8 cellular contexts compared by ENCODE assay signal in genomic region chr12:49322367-49322707, GRCh38. TPM values are rescaled to one million over a fixed set of nuclear protein-coding genes. Genes with fewer than 3 reads are reported as not detected.
A peak's percentile ranks its signal among the peaks of the same experiment; 100 is the strongest.
DNase-seq lines count a peak whose midpoint lies in the region; ATAC-seq and TF ChIP-seq lines count a peak whose summit lies in the region.

No MANE protein-coding gene starts in this region.

- TF ChIP-seq CTCF in HFFc6 (IDR thresholded peaks at IDR 0.05): no peak
- TF ChIP-seq CTCF in activated CD8-positive, alpha-beta T cell treated with anti-CD3 and anti-CD28 coated beads for 36 hours (IDR thresholded peaks at IDR 0.05): no peak

- DNase-seq in HFFc6 (no peak), activated gamma-delta T cell (lab: John Stamatoyannopoulos, UW) (no peak)
- DNase-seq in activated CD8-positive, alpha-beta T cell treated with anti-CD3 and anti-CD28 coated beads for 36 hours: no peak
- no peak for DNase-seq in stimulated activated naive B cell treated with anti-CD40 and anti-IgM and Interleukin-4, amounts not matched to agents 10 μg/mL and 1 μg/mL and 100 μg/mL, for 72 hours

- intact Hi-C loops in activated CD8-positive, alpha-beta T cell treated with anti-CD3 and anti-CD28 coated beads for 36 hours (cut with micrococcal nuclease): no loop called here

- peak overlapping the region; percentile 94 for H3K27ac Mint-ChIP-seq in HFFc6
- peak overlapping the region; percentile 92 for H3K27ac Mint-ChIP-seq in activated CD8-positive, alpha-beta T cell treated with anti-CD3 and anti-CD28 coated beads for 36 hours
- peak overlapping the region; percentile 71 for H3K27ac Mint-ChIP-seq in stimulated activated naive B cell treated with anti-CD40 and anti-IgM and Interleukin-4, amounts not matched to agents 10 μg/mL and 1 μg/mL and 100 μg/mL, for 72 hours

- H3K9me3 ChIP-seq in iPS-18c (ENCODE audit: control insufficient read depth, insufficient read depth, low read length): no peaks in the 10 kb centered on the region

- H3K27me3 Mint-ChIP-seq in HFFc6 (ENCODE audit: insufficient read depth): peaks cover 2% of the 10 kb centered on the region
- H3K27me3 Mint-ChIP-seq in activated CD8-positive, alpha-beta T cell treated with anti-CD3 and anti-CD28 coated beads for 36 hours: no peaks in the 10 kb centered on the region
- H3K27me3 Mint-ChIP-seq in stimulated activated naive B cell treated with anti-CD40 and anti-IgM and Interleukin-4, amounts not matched to agents 10 μg/mL and 1 μg/mL and 100 μg/mL, for 72 hours: no peaks in the 10 kb centered on the region

- POLR2A ChIA-PET in activated CD8-positive, alpha-beta T cell treated with anti-CD3 and anti-CD28 coated beads for 36 hours (lab: Charles Lee): interaction anchor here (0.7 to 2.7 kb wide), 9 partner anchors 10 to 58 kb away, joined by 3 to 17 read pairs (median 5); partner anchors contain the start of genes PRPH and TUBA1C

- H3K4me1 Mint-ChIP-seq in HFFc6 (ENCODE audit: low read depth): peaks cover 26% of the 10 kb centered on the region
- H3K4me1 Mint-ChIP-seq in activated CD8-positive, alpha-beta T cell treated with anti-CD3 and anti-CD28 coated beads for 36 hours (ENCODE audit: low read depth): peaks cover 10% of the 10 kb centered on the region
- H3K4me1 Mint-ChIP-seq in stimulated activated naive B cell treated with anti-CD40 and anti-IgM and Interleukin-4, amounts not matched to agents 10 μg/mL and 1 μg/mL and 100 μg/mL, for 72 hours: peaks cover 15 to 21% of the 10 kb centered on the region in 2 donors

- H3K4me3 ChIP-seq in iPS-18c (ENCODE audit: insufficient read depth, low read depth, low read length): peak overlapping the region; percentile 95

- ATAC-seq in activated CD8-positive, alpha-beta T cell treated with anti-CD3 and anti-CD28 coated beads for 36 hours: no peak
- ATAC-seq in stimulated activated naive B cell treated with anti-CD40 and anti-IgM and Interleukin-4, amounts not matched to agents 10 μg/mL and 1 μg/mL and 100 μg/mL, for 72 hours (replicated peaks): no peak
- ATAC-seq in HG02938 (IDR thresholded peaks at IDR 0.05; ENCODE audit: unreplicated experiment) (no peak), HG03521 (IDR thresholded peaks at IDR 0.05; ENCODE audit: unreplicated experiment) (no peak), GM18520 (IDR thresholded peaks at IDR 0.05; ENCODE audit: unreplicated experiment) (no peak)

- no peaks in the 10 kb centered on the region for H3K9me3 Mint-ChIP-seq in HFFc6
- H3K9me3 Mint-ChIP-seq in activated CD8-positive, alpha-beta T cell treated with anti-CD3 and anti-CD28 coated beads for 36 hours: no peaks in the 10 kb centered on the region
- H3K9me3 Mint-ChIP-seq in stimulated activated naive B cell treated with anti-CD40 and anti-IgM and Interleukin-4, amounts not matched to agents 10 μg/mL and 1 μg/mL and 100 μg/mL, for 72 hours: no peaks in the 10 kb centered on the region

- H3K4me3 Mint-ChIP-seq in HFFc6: peak overlapping the region; percentile 100
- H3K4me3 Mint-ChIP-seq in activated CD8-positive, alpha-beta T cell treated with anti-CD3 and anti-CD28 coated beads for 36 hours: peak overlapping the region; percentile 100
- H3K4me3 Mint-ChIP-seq in stimulated activated naive B cell treated with anti-CD40 and anti-IgM and Interleukin-4, amounts not matched to agents 10 μg/mL and 1 μg/mL and 100 μg/mL, for 72 hours: peak overlapping the region; percentile 98 to 99

- peaks cover 5% of the 10 kb centered on the region; the same call in 1 of the 2 replicates for H3K36me3 Mint-ChIP-seq in HFFc6 (ENCODE audit: low read depth)
- H3K36me3 Mint-ChIP-seq in activated CD8-positive, alpha-beta T cell treated with anti-CD3 and anti-CD28 coated beads for 36 hours (ENCODE audit: low read depth): peaks cover 18% of the 10 kb centered on the region
- no peaks in the 10 kb centered on the region for H3K36me3 Mint-ChIP-seq in stimulated activated naive B cell treated with anti-CD40 and anti-IgM and Interleukin-4, amounts not matched to agents 10 μg/mL and 1 μg/mL and 100 μg/mL, for 72 hours

- CTCF ChIA-PET in activated CD8-positive, alpha-beta T cell treated with anti-CD3 and anti-CD28 coated beads for 36 hours (lab: Charles Lee): interaction anchor here (1.0 to 4.7 kb wide), 13 partner anchors 9 to 419 kb away, joined by 3 to 42 read pairs (median 11); partner anchors contain the start of genes C1QL4, DNAJC22, PRPH and TMBIM6

RNA-seq across cellular contexts. Expression of gene TROAP, which starts 0.7 kb away (rescaled TPM):
- total RNA-seq in HFFc6 (2021; fragmentation: NEBNext Ultra II Directional; extraction: Animal tissue kit (Norgen Biotek cat#: 25700)): 10 to 100 TPM; 14.1 to 37.4 (median 34.5) TPM
- 10 to 100 TPM; 46.6 to 52.6 TPM for total RNA-seq in activated CD8-positive, alpha-beta T cell treated with anti-CD3 and anti-CD28 coated beads for 36 hours

RNA-seq across cellular contexts. Expression of gene C1QL4, which starts 14.7 kb away (rescaled TPM):
- under 1 TPM in 5 of 6 experiments, not detected in 1; 0.14 to 0.48 (median 0.28) TPM for total RNA-seq in HFFc6 (2021; fragmentation: NEBNext Ultra II Directional; extraction: Animal tissue kit (Norgen Biotek cat#: 25700))
- not detected for total RNA-seq in activated CD8-positive, alpha-beta T cell treated with anti-CD3 and anti-CD28 coated beads for 36 hours

RNA-seq across cellular contexts. Expression of gene DNAJC22, which starts 24.4 kb away (rescaled TPM):
- 1 to 10 TPM in 4 of 6 experiments, under 1 TPM in 2; 0.38 to 4.1 (median 2.6) TPM for total RNA-seq in HFFc6 (2021; fragmentation: NEBNext Ultra II Directional; extraction: Animal tissue kit (Norgen Biotek cat#: 25700))
- total RNA-seq in activated CD8-positive, alpha-beta T cell treated with anti-CD3 and anti-CD28 coated beads for 36 hours: under 1 TPM in 1 of 2 experiments, not detected in 1; 0.14 TPM

RNA-seq across cellular contexts. Expression of gene PRPH, which starts 27.4 kb away (rescaled TPM):
- total RNA-seq in HFFc6 (2021; fragmentation: NEBNext Ultra II Directional; extraction: Animal tissue kit (Norgen Biotek cat#: 25700)): not detected
- total RNA-seq in activated CD8-positive, alpha-beta T cell treated with anti-CD3 and anti-CD28 coated beads for 36 hours: not detected

RNA-seq across cellular contexts. Expression of gene SPATS2, which starts 44.9 kb away (rescaled TPM):
- total RNA-seq in HFFc6 (2021; fragmentation: NEBNext Ultra II Directional; extraction: Animal tissue kit (Norgen Biotek cat#: 25700)): 10 to 100 TPM; 33.4 to 64.4 (median 50.9) TPM
- 10 to 100 TPM in 1 of 2 experiments, 1 to 10 TPM in 1; 9.2 to 10.8 TPM for total RNA-seq in activated CD8-positive, alpha-beta T cell treated with anti-CD3 and anti-CD28 coated beads for 36 hours
